ENCODE assay signal across 12 cellular contexts in genomic region chr3:65979731-65980130, GRCh38. TPM values are rescaled to one million over a fixed set of nuclear protein-coding genes. Genes with fewer than 3 reads are reported as not detected.
DNase-seq lines count a peak whose midpoint lies in the region; ATAC-seq and TF ChIP-seq lines count a peak whose summit lies in the region.
"Had no signal": no experiment of that assay in that cellular context is flagged by ENCODE, and none has a peak within 500 bp of the region (broad histone marks: within the 10 kb centered on the region; RNA-seq: fewer than 3 reads in every experiment).

No MANE protein-coding gene starts in this region.

- H3K27ac ChIP-seq in adrenal gland (peak overlapping the region in 2 of 5 donors; percentile 58 to 70), thoracic aorta (peak overlapping the region; percentile 35 to 74), colonic mucosa (no peak overlapping the region)

- H3K9me3 ChIP-seq in adrenal gland (replicated peaks in 1 of 3) (no peaks in the 10 kb centered on the region), thoracic aorta (no peaks in the 10 kb centered on the region), colonic mucosa (no peaks in the 10 kb centered on the region)

- no peak for ATAC-seq in thoracic aorta (ENCODE audit: insufficient number of reproducible peaks, low FRiP score, low read depth)
- ATAC-seq: activated CD4-positive, CD25-positive, alpha-beta regulatory T cell treated with anti-CD3 and anti-CD28 coated beads, Interleukin-2, amount 50 U/mL, for 24 hours; activated naive CD8-positive, alpha-beta T cell treated with anti-CD3 and anti-CD28 coated beads, Interleukin-2, amount 50 U/mL, for 24 hours; stimulated activated naive CD8-positive, alpha-beta T cell treated with anti-CD3 and anti-CD28 coated beads, Interleukin-15, Interleukin-2, amounts not matched to agents 100 U/mL and 50 U/mL, for 24 hours had no signal

- H3K4me3 ChIP-seq in adrenal gland = no peak overlapping the region
- no peak overlapping the region for H3K4me3 ChIP-seq in thoracic aorta
- no peak overlapping the region for H3K4me3 ChIP-seq in colonic mucosa

- H3K27me3 ChIP-seq in adrenal gland = no peaks in the 10 kb centered on the region
- H3K27me3 ChIP-seq in thoracic aorta (replicated peaks; ENCODE audit: insufficient read depth) = no peaks in the 10 kb centered on the region
- H3K27me3 ChIP-seq in colonic mucosa = no peaks in the 10 kb centered on the region

- TF ChIP-seq POLR2A in adrenal gland (IDR thresholded peaks at IDR 0.05) = no peak

- intact Hi-C loops in adrenal gland (cut with DNase I) (loop anchor here in 1 of 2 donors (10.0 kb wide), 1 partner anchor 55 kb away; the partner anchor contains the start of gene MAGI1), colonic mucosa (cut with DNase I) (no loop called here)

- peak; percentile 56 for DNase-seq in GM04504 (ENCODE audit: low read depth)
- DNase-seq in adrenal gland = peak in 4 of 7 donors; percentile 21 to 67 (median 50)
- DNase-seq in globus pallidus (ENCODE audit: low spot score) = peak; percentile 15
- DNase-seq in thoracic aorta (ENCODE audit: low spot score) = no peak
- DNase-seq in central memory CD4-positive, alpha-beta T cell = no peak
- no peak for DNase-seq in activated T-cell treated with anti-CD3 and anti-CD28 coated beads, Interleukin-2, amount 50 U/mL, for 1 hour
- DNase-seq in colonic mucosa = no peak
- DNase-seq: activated naive CD8-positive, alpha-beta T cell treated with anti-CD3 and anti-CD28 coated beads, Interleukin-2, amount 50 U/mL, for 24 hours; kidney; NCI-H345; stimulated activated naive CD8-positive, alpha-beta T cell treated with anti-CD3 and anti-CD28 coated beads, Interleukin-15, Interleukin-2, amounts not matched to agents 100 U/mL and 50 U/mL, for 24 hours had no signal

- H3K9ac ChIP-seq in colonic mucosa (ENCODE audit: low read depth in 2 of 2, low read length in 2 of 2) = no peak overlapping the region

- TF ChIP-seq CTCF in adrenal gland (IDR thresholded peaks at IDR 0.05) (no peak), thoracic aorta (IDR thresholded peaks at IDR 0.05) (no peak), colonic mucosa (IDR thresholded peaks at IDR 0.05) (no peak)

- WGBS in adrenal gland, 4 donors = 51 to 56% (median 55%) methylated on average over 4 of the region's 4 CpGs

- no peaks in the 10 kb centered on the region for H3K36me3 ChIP-seq in adrenal gland (replicated peaks in 1 of 2)
- H3K36me3 ChIP-seq in thoracic aorta = no peaks in the 10 kb centered on the region
- H3K36me3 ChIP-seq in colonic mucosa = no peaks in the 10 kb centered on the region

- H3K4me1 ChIP-seq in adrenal gland (replicated peaks in 1 of 2) (peaks cover 0 to 10% of the 10 kb centered on the region in 2 donors), thoracic aorta (ENCODE audit: control insufficient read depth in 1 of 2, low read depth in 2 of 2) (peaks cover 15 to 33% of the 10 kb centered on the region in 2 donors), colonic mucosa (no peaks in the 10 kb centered on the region)

RNA-seq across cellular contexts. Expression of gene MAGI1, which starts 59.0 kb away (rescaled TPM):
- total RNA-seq in adrenal gland = 10 to 100 TPM in 7 of 8 donors, 1 to 10 TPM in 1; 9.5 to 31.6 (median 20.9) TPM
- 10 to 100 TPM in 1 of 3 donors, 1 to 10 TPM in 2; 4.8 to 13.7 (median 7.9) TPM for polyA plus RNA-seq in adrenal gland
- 10 to 100 TPM; 48.2 to 88.5 TPM for total RNA-seq in thoracic aorta
- total RNA-seq in colonic mucosa = 10 to 100 TPM; 23.4 to 41.4 TPM

Comparison
In these comparisons a context has a peak if more than half of its experiments do, and no peak if none do; other contexts are left out.
1. DNase-seq: peak in GM04504 (single experiment), adrenal gland (4 of 7) and globus pallidus (single experiment); none in thoracic aorta (single experiment), central memory CD4-positive, alpha-beta T cell (single experiment), activated T-cell treated with anti-CD3 and anti-CD28 coated beads, Interleukin-2, amount 50 U/mL, for 1 hour (single experiment) and colonic mucosa (single experiment).